In genomic region chr17:16977932-16978331, GRCh38 we compare ENCODE assay signal across 23 cellular contexts. TPM values are rescaled to one million over a fixed set of nuclear protein-coding genes. Genes with fewer than 3 reads are reported as not detected.
DNase-seq lines count a peak whose midpoint lies in the region; ATAC-seq, FAIRE-seq and TF ChIP-seq lines count a peak whose summit lies in the region.
"Had no signal": no experiment of that assay in that cellular context is flagged by ENCODE, and none has a peak within 500 bp of the region (broad histone marks: within the 10 kb centered on the region; RNA-seq: fewer than 3 reads in every experiment).

No MANE protein-coding gene starts in this region.

- no peak for FAIRE-seq in pancreas (lab: Jason Lieb, UNC)

- H3K9me3 ChIP-seq in OCI-LY3 (ENCODE audit: insufficient read depth, low read length) (no peaks in the 10 kb centered on the region), pancreas (no peaks in the 10 kb centered on the region)
- H3K9me3 ChIP-seq: Caco-2, heart left ventricle, tibial nerve had no signal

- H2AFZ ChIP-seq in OCI-LY3 (ENCODE audit: low read depth, low read length): 0 out of 2 replicates have a peak overlapping the region, but pooled peaks have one; percentile 29

- TF ChIP-seq CTCF in OCI-LY3 (IDR thresholded peaks at IDR 0.05; ENCODE audit: low read depth, low read length) (no peak), pancreas (IDR thresholded peaks at IDR 0.05) (no peak)

- peaks cover 98% of the 10 kb centered on the region for H3K4me1 ChIP-seq in OCI-LY3 (ENCODE audit: low read length)
- H3K4me1 ChIP-seq in pancreas: no peaks in the 10 kb centered on the region
- H3K4me1 ChIP-seq: tibial nerve had no signal

- H3K27ac ChIP-seq in OCI-LY3 (ENCODE audit: low read length) (peak overlapping the region; percentile 99), pancreas (no peak overlapping the region)
- H3K27ac ChIP-seq: heart left ventricle, RWPE1, tibial nerve had no signal

- 59 to 66% methylated on average over 6 of the region's 6 CpGs for WGBS in pancreas, 2 donors

- no peaks in the 10 kb centered on the region for H3K79me2 ChIP-seq in OCI-LY3 (ENCODE audit: low read length)

- H3K4me3 ChIP-seq in OCI-LY3 (ENCODE audit: low read length) (peak overlapping the region; percentile 19; the same call in 1 of the 2 replicates), pancreas (no peak overlapping the region)
- H3K4me3 ChIP-seq: heart left ventricle, tibial nerve had no signal

- ATAC-seq in left ventricle myocardium superior: peak; percentile 29
- no peak for ATAC-seq in pancreas
- no peak for ATAC-seq in GM21390 (IDR thresholded peaks at IDR 0.05; ENCODE audit: unreplicated experiment)
- no peak for ATAC-seq in HG03280 (IDR thresholded peaks at IDR 0.05; ENCODE audit: unreplicated experiment)
- ATAC-seq: activated naive CD4-positive, alpha-beta T cell treated with anti-CD3 and anti-CD28 coated beads, Interleukin-2, amount 50 U/mL, for 72 hours; naive thymus-derived CD8-positive, alpha-beta T cell had no signal

- no peak for DNase-seq in left ventricle myocardium superior
- no peak for DNase-seq in cardiac septum (ENCODE audit: low spot score)
- DNase-seq in glomerular visceral epithelial cell (ENCODE audit: extremely low spot score): peak; percentile 81
- DNase-seq in pancreas: no peak
- DNase-seq in activated T-cell treated with anti-CD3 and anti-CD28 coated beads, Interleukin-2, amount 50 U/mL, for 1 hour: no peak
- DNase-seq: 8988T; activated CD4-positive, alpha-beta T cell treated with anti-CD3 and anti-CD28 coated beads for 1 hour; Caco-2; central memory CD4-positive, alpha-beta T cell; heart left ventricle; left cardiac atrium; naive thymus-derived CD8-positive, alpha-beta T cell; NCI-H187; NCI-H69; retina; stimulated activated CD4-positive, alpha-beta T cell treated with anti-CD3 and anti-CD28 coated beads, Interleukin-2, amount 100 ng/mL, for 48 hours had no signal

- peak overlapping the region; percentile 86 for H3K9ac ChIP-seq in OCI-LY3 (ENCODE audit: low read length)

- peak overlapping the region; percentile 86 for H3K4me2 ChIP-seq in OCI-LY3 (ENCODE audit: low read length)

- H3K27me3 ChIP-seq in OCI-LY3 (ENCODE audit: low read depth, low read length) (no peaks in the 10 kb centered on the region), pancreas (no peaks in the 10 kb centered on the region)
- H3K27me3 ChIP-seq: heart left ventricle had no signal

- intact Hi-C loops in left ventricle myocardium superior (cut with micrococcal nuclease): no loop called here
- intact Hi-C loops in cardiac septum (cut with DNase I): no loop called here
- intact Hi-C loops in pancreas (cut with DNase I): no loop called here

- H4K20me1 ChIP-seq in OCI-LY3 (ENCODE audit: insufficient read depth, low read length): no peaks in the 10 kb centered on the region

- H3K36me3 ChIP-seq in OCI-LY3 (replicated peaks; ENCODE audit: low read depth, low read length) (no peaks in the 10 kb centered on the region), pancreas (no peaks in the 10 kb centered on the region)
- H3K36me3 ChIP-seq: heart left ventricle, tibial nerve had no signal

RNA-seq across cellular contexts. Expression of gene TNFRSF13B, which starts 6.0 kb away (rescaled TPM):
- total RNA-seq in left ventricle myocardium superior (not detected), cardiac septum (not detected), pancreas (under 1 TPM in 1 of 6 donors, not detected in 5; 0.16 TPM)
- not detected for polyA plus RNA-seq in pancreas
- total RNA-seq: activated naive CD4-positive, alpha-beta T cell treated with anti-CD3 and anti-CD28 coated beads, Interleukin-2, amount 50 U/mL, for 72 hours; Caco-2; heart left ventricle; left cardiac atrium; T-helper 1 cell treated with Interleukin-12 subunit alpha and Interleukin-12 subunit beta and Interleukin-4 antibody, amounts not matched to agents 30 ng/mL and 1 ng/mL, for 36 hours; tibial nerve had no signal
- polyA plus RNA-seq: heart left ventricle; naive thymus-derived CD8-positive, alpha-beta T cell had no signal
